Comparison of ENCODE assay signal across 9 cellular contexts in the genomic region with DNA sequence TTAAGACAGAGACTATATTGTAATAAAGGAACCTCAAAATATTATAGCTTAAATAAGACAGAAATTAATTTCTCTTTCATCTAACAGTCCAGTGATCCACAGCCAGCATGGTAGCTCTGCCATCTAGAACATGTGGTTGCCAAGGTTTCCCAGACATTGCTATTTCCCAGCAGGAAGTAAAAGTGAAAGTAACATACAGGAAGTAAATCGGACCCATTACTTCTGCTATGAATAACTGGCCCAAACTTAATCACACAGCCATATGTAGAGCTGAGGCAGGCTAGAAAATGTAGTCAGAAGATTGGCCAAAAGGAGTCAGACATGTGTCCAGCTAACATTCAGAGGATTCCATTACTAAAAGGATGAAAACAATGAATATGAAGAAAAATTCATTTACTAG.
A peak's percentile ranks its signal among the peaks of the same experiment; 100 is the strongest.
DNase-seq lines count a peak whose midpoint lies in the region; ATAC-seq and TF ChIP-seq lines count a peak whose summit lies in the region.
"Had no signal": no experiment of that assay in that cellular context is flagged by ENCODE, and none has a peak within 500 bp of the region (broad histone marks: within the 10 kb centered on the region; RNA-seq: fewer than 3 reads in every experiment).

No MANE protein-coding gene starts in this region.

- H3K9me3 Mint-ChIP-seq in stimulated activated naive CD8-positive, alpha-beta T cell treated with anti-CD3 and anti-CD28 coated beads, Interleukin-15, amount 100 ng/mL, for 72 hours = no peaks in the 10 kb centered on the region

- peaks cover under 1% of the 10 kb centered on the region for H3K4me1 Mint-ChIP-seq in stimulated activated naive CD8-positive, alpha-beta T cell treated with anti-CD3 and anti-CD28 coated beads, Interleukin-15, amount 100 ng/mL, for 72 hours

- H3K4me3 Mint-ChIP-seq in stimulated activated naive CD8-positive, alpha-beta T cell treated with anti-CD3 and anti-CD28 coated beads, Interleukin-15, amount 100 ng/mL, for 72 hours = no peak overlapping the region

- no peak for DNase-seq in stimulated activated naive CD8-positive, alpha-beta T cell treated with anti-CD3 and anti-CD28 coated beads, Interleukin-15, amount 100 ng/mL, for 72 hours
- DNase-seq in stimulated activated naive CD8-positive, alpha-beta T cell treated with anti-CD3 and anti-CD28 coated beads, Interleukin-15, Interleukin-2, amounts not matched to agents 100 U/mL and 50 U/mL, for 24 hours = no peak
- DNase-seq in LHCN-M2 (ENCODE audit: low read depth) (peak; percentile 52), astrocyte of the spinal cord (ENCODE audit: low read depth, low spot score) (peak; percentile 28), activated gamma-delta T cell (lab: John Stamatoyannopoulos, UW) (no peak), erythroblast (lab: John Stamatoyannopoulos, UW) (no peak)
- no peak for DNase-seq in activated CD4-positive, alpha-beta T cell treated with anti-CD3 and anti-CD28 coated beads for 48 hours
- DNase-seq: retina had no signal

- peak overlapping the region in 1 of 2 donors; percentile 4 for H3K27ac Mint-ChIP-seq in stimulated activated naive CD8-positive, alpha-beta T cell treated with anti-CD3 and anti-CD28 coated beads, Interleukin-15, amount 100 ng/mL, for 72 hours

- TF ChIP-seq CTCF in astrocyte of the spinal cord (IDR thresholded peaks at IDR 0.05; ENCODE audit: low read depth, low read length) = no peak

- no peak for TF ChIP-seq POLR2A in erythroblast (IDR thresholded peaks at IDR 0.05; ENCODE audit: low read length)

- peak; percentile 37 for ATAC-seq in stimulated activated naive CD8-positive, alpha-beta T cell treated with anti-CD3 and anti-CD28 coated beads, Interleukin-15, amount 100 ng/mL, for 72 hours
- ATAC-seq in stimulated activated naive CD8-positive, alpha-beta T cell treated with anti-CD3 and anti-CD28 coated beads, Interleukin-15, Interleukin-2, amounts not matched to agents 100 U/mL and 50 U/mL, for 24 hours = no peak
- ATAC-seq in GM21737 (IDR thresholded peaks at IDR 0.05; ENCODE audit: unreplicated experiment) = no peak

- peaks cover 16% of the 10 kb centered on the region for H3K27me3 Mint-ChIP-seq in stimulated activated naive CD8-positive, alpha-beta T cell treated with anti-CD3 and anti-CD28 coated beads, Interleukin-15, amount 100 ng/mL, for 72 hours

- no peak overlapping the region for H3K4me3 ChIP-seq in astrocyte of the spinal cord (ENCODE audit: low read depth, low read length)

- in situ Hi-C loops in astrocyte of the spinal cord (cut with HindIII; ENCODE audit: low sequenced_read_pairs) = no loop called here

Comparison
In these comparisons a context has a peak if more than half of its experiments do, and no peak if none do; other contexts are left out.
1. DNase-seq: peak in LHCN-M2 (single experiment) and astrocyte of the spinal cord (single experiment); none in stimulated activated naive CD8-positive, alpha-beta T cell treated with anti-CD3 and anti-CD28 coated beads, Interleukin-15, amount 100 ng/mL, for 72 hours (0 of 2), stimulated activated naive CD8-positive, alpha-beta T cell treated with anti-CD3 and anti-CD28 coated beads, Interleukin-15, Interleukin-2, amounts not matched to agents 100 U/mL and 50 U/mL, for 24 hours (single experiment), activated gamma-delta T cell (single experiment), erythroblast (0 of 2) and activated CD4-positive, alpha-beta T cell treated with anti-CD3 and anti-CD28 coated beads for 48 hours (single experiment).